20 cellular contexts compared by ENCODE assay signal in genomic region chr11:64065141-64065465, GRCh38. TPM values are rescaled to one million over a fixed set of nuclear protein-coding genes. Genes with fewer than 3 reads are reported as not detected.
DNase-seq lines count a peak whose midpoint lies in the region; ATAC-seq and TF ChIP-seq lines count a peak whose summit lies in the region.
"Had no signal": no experiment of that assay in that cellular context is flagged by ENCODE, and none has a peak within 500 bp of the region (broad histone marks: within the 10 kb centered on the region; RNA-seq: fewer than 3 reads in every experiment).

No MANE protein-coding gene starts in this region.

- H2AK5ac ChIP-seq in neuronal stem cell (ENCODE audit: low read depth, low read length): peak overlapping the region; percentile 66

- H3K14ac ChIP-seq in neuronal stem cell (ENCODE audit: low read length): no peak overlapping the region

- H3K27me3 ChIP-seq in WERI-Rb-1 (ENCODE audit: insufficient read depth, low read depth, severe bottlenecking): no peaks in the 10 kb centered on the region
- H3K27me3 ChIP-seq in foreskin keratinocyte: peaks cover 32% of the 10 kb centered on the region
- peaks cover 0 to 11% (median 10%) of the 10 kb centered on the region in 3 experiments for H3K27me3 ChIP-seq in neuronal stem cell (ENCODE audit: control insufficient read depth in 3 of 3, insufficient read depth in 3 of 3, low read depth in 1 of 3, low read length in 3 of 3)
- H3K27me3 ChIP-seq: BE2C had no signal

- H2BK120ac ChIP-seq in neuronal stem cell (ENCODE audit: low read depth, low read length): no peak overlapping the region

- TF ChIP-seq CTCF in WERI-Rb-1 (IDR thresholded peaks at IDR 0.05; ENCODE audit: low read depth, low read length) (no peak), brain (conservative IDR thresholded peaks at IDR 0.05) (no peak), foreskin keratinocyte (conservative IDR thresholded peaks at IDR 0.05) (no peak)

- H3K9me3 ChIP-seq in WERI-Rb-1 (ENCODE audit: severe bottlenecking) (no peaks in the 10 kb centered on the region), neuronal stem cell (replicated peaks in 1 of 2; ENCODE audit: control insufficient read depth in 2 of 2, insufficient read depth in 1 of 2, low read depth in 1 of 2, low read length in 2 of 2) (no peaks in the 10 kb centered on the region)
- H3K9me3 ChIP-seq: BE2C, HAP-1 had no signal

- peaks cover 0 to 2% (median 0%) of the 10 kb centered on the region in 5 experiments for H3K9me3 Mint-ChIP-seq in brain
- no peaks in the 10 kb centered on the region for H3K9me3 Mint-ChIP-seq in naive thymus-derived CD8-positive, alpha-beta T cell
- H3K9me3 Mint-ChIP-seq: CD4-positive, CD25-positive, alpha-beta regulatory T cell had no signal

- H3K27ac ChIP-seq in WERI-Rb-1 (peak overlapping the region; percentile 43), foreskin keratinocyte (no peak overlapping the region), neuronal stem cell (replicated peaks; ENCODE audit: low read length) (no peak overlapping the region)

- H3K4ac ChIP-seq in neuronal stem cell (ENCODE audit: low read length): no peak overlapping the region

- H3K79me1 ChIP-seq in neuronal stem cell (ENCODE audit: low read depth, low read length): no peaks in the 10 kb centered on the region

- H3K4me2 ChIP-seq in neuronal stem cell (ENCODE audit: insufficient read depth, low read length, poor library complexity, severe bottlenecking): no peak overlapping the region

- no peak overlapping the region for H3K9ac ChIP-seq in neuronal stem cell (ENCODE audit: low read depth, low read length, poor library complexity)

- H3K27me3 Mint-ChIP-seq in brain: peaks cover 6% of the 10 kb centered on the region
- peaks cover 0 to 10% (median 5%) of the 10 kb centered on the region in 5 donors for H3K27me3 Mint-ChIP-seq in naive thymus-derived CD8-positive, alpha-beta T cell

- H2AFZ ChIP-seq in neuronal stem cell (ENCODE audit: low read length): no peak overlapping the region

- H3K23ac ChIP-seq in neuronal stem cell (ENCODE audit: low read depth, low read length, poor library complexity): peak overlapping the region; percentile 22

- POLR2A ChIA-PET in naive thymus-derived CD8-positive, alpha-beta T cell (lab: Charles Lee): no interaction called here

- H3K36me3 ChIP-seq in WERI-Rb-1 (no peaks in the 10 kb centered on the region; the same call in 1 of the 2 replicates), neuronal stem cell (replicated peaks in 1 of 2; ENCODE audit: control insufficient read depth in 2 of 2, insufficient read depth in 2 of 2, low read length in 2 of 2) (no peaks in the 10 kb centered on the region)
- H3K36me3 ChIP-seq: BE2C, HAP-1 had no signal

- peak overlapping the region; percentile 23 for H3K18ac ChIP-seq in neuronal stem cell (ENCODE audit: low read length)

- peaks cover 90% of the 10 kb centered on the region for H3K4me1 Mint-ChIP-seq in brain
- peaks cover 4 to 19% (median 14%) of the 10 kb centered on the region in 4 donors for H3K4me1 Mint-ChIP-seq in naive thymus-derived CD8-positive, alpha-beta T cell

- H4K8ac ChIP-seq in neuronal stem cell (ENCODE audit: low read depth, low read length): no peak overlapping the region

- ATAC-seq in foreskin keratinocyte: peak; percentile 15
- no peak for ATAC-seq in naive thymus-derived CD8-positive, alpha-beta T cell
- ATAC-seq: GM12878, HepG2 had no signal

- H3K27ac Mint-ChIP-seq in brain: peak overlapping the region; percentile 20 to 96 (median 68)
- H3K27ac Mint-ChIP-seq in naive thymus-derived CD8-positive, alpha-beta T cell: peak overlapping the region in 1 of 10 donors; percentile 40
- H3K27ac Mint-ChIP-seq: CD4-positive, CD25-positive, alpha-beta regulatory T cell; CD8-positive, alpha-beta memory T cell had no signal

- no peaks in the 10 kb centered on the region for H3K36me3 Mint-ChIP-seq in brain
- no peaks in the 10 kb centered on the region for H3K36me3 Mint-ChIP-seq in naive thymus-derived CD8-positive, alpha-beta T cell

- no peak overlapping the region for H2BK12ac ChIP-seq in neuronal stem cell (ENCODE audit: low read length)

- no peak overlapping the region for H3K4me3 Mint-ChIP-seq in brain
- H3K4me3 Mint-ChIP-seq in naive thymus-derived CD8-positive, alpha-beta T cell: no peak overlapping the region
- H3K4me3 Mint-ChIP-seq: CD4-positive, CD25-positive, alpha-beta regulatory T cell; CD8-positive, alpha-beta memory T cell had no signal

- H2BK5ac ChIP-seq in neuronal stem cell (ENCODE audit: low read length): peak overlapping the region; percentile 7

- WGBS in neuronal stem cell (ENCODE audit: extremely low coverage in 2 of 2, insufficient read length in 2 of 2, insufficient replicate concordance in 1 of 2), 2 donors: no CpG with 5 or more reads among the region's 11 CpGs

- no peak overlapping the region for H4K91ac ChIP-seq in neuronal stem cell (ENCODE audit: low read depth, low read length, poor library complexity)

- peak overlapping the region; percentile 11 for H2BK15ac ChIP-seq in neuronal stem cell (ENCODE audit: low read length)

- H3K4me1 ChIP-seq in foreskin keratinocyte (no peaks in the 10 kb centered on the region), neuronal stem cell (ENCODE audit: control insufficient read depth in 2 of 2, insufficient read depth in 1 of 2, low read depth in 1 of 2, low read length in 2 of 2) (peaks cover 43 to 47% of the 10 kb centered on the region in 2 donors)
- H3K4me1 ChIP-seq: HAP-1 had no signal

- H3K4me3 ChIP-seq in WERI-Rb-1 (ENCODE audit: low read depth, low read length) (no peak overlapping the region), neuronal stem cell (ENCODE audit: low read length in 2 of 2) (no peak overlapping the region)
- H3K4me3 ChIP-seq: GM12878, HAP-1 had no signal

- no peak for DNase-seq in WERI-Rb-1
- DNase-seq in foreskin keratinocyte: peak in 1 of 2 donors; percentile 31
- DNase-seq in neuronal stem cell (ENCODE audit: low spot score): no peak
- no peak for DNase-seq in AG08395 (ENCODE audit: low spot score)
- no peak for DNase-seq in naive thymus-derived CD8-positive, alpha-beta T cell
- no peak for DNase-seq in putamen (ENCODE audit: low spot score)
- DNase-seq: BE2C; CD4-positive, CD25-positive, alpha-beta regulatory T cell; CD8-positive, alpha-beta memory T cell; COR-L47; DMS 273 treated with DMSO at 0.1 percent for 48 hours; DMS53; DND-41; EL had no signal

RNA-seq across cellular contexts. Expression of gene FLRT1, which starts 29.4 kb away (rescaled TPM):
- polyA plus RNA-seq in brain (ENCODE audit: insufficient read depth, low read depth, low replicate concordance) (27.0 TPM), foreskin keratinocyte (not detected in 2 replicates)
- not detected in 2 replicates for total RNA-seq in foreskin keratinocyte
- polyA plus RNA-seq in neuronal stem cell (2013, experiment 1 of 2): 0.88 TPM
- polyA plus RNA-seq in neuronal stem cell (2013, experiment 2 of 2): 0.94 TPM
- total RNA-seq in naive thymus-derived CD8-positive, alpha-beta T cell: not detected
- not detected for polyA plus RNA-seq in naive thymus-derived CD8-positive, alpha-beta T cell
- total RNA-seq: A172; CD4-positive, CD25-positive, alpha-beta regulatory T cell; CD8-positive, alpha-beta memory T cell; G401; GM12878 had no signal
- polyA plus RNA-seq: CD8-positive, alpha-beta memory T cell had no signal

Comparison
In these comparisons a context has a peak if more than half of its experiments do, and no peak if none do; other contexts are left out.
1. RNA of gene FLRT1, which starts 29.4 kb away (polyA plus RNA-seq): 27.0 TPM in brain (single experiment); not detected in foreskin keratinocyte and not detected in naive thymus-derived CD8-positive, alpha-beta T cell; every median in the first group is over 10 times any median in the second.